ENCODE assay signal across 8 cellular contexts in genomic region chr2:176334729-176335128, GRCh38.
"Had no signal": no experiment of that assay in that cellular context is flagged by ENCODE, and none has a peak within 500 bp of the region (broad histone marks: within the 10 kb centered on the region; RNA-seq: fewer than 3 reads in every experiment).

No MANE protein-coding gene starts in this region.

- H3K27ac ChIP-seq: HL-60 had no signal

- H3K4me2 ChIP-seq: GM23338 had no signal

- H3K4me3 ChIP-seq: GM23338 had no signal

- FAIRE-seq: H1, H54 had no signal

- ATAC-seq: GM23338, HCT116 had no signal

- H2AFZ ChIP-seq: GM23338 had no signal

- DNase-seq: H9, HFFc6, KG1 had no signal
